20 cellular contexts compared by ENCODE assay signal in genomic region chr15:44565387-44566169, GRCh38. TPM values are rescaled to one million over a fixed set of nuclear protein-coding genes. Genes with fewer than 3 reads are reported as not detected.
DNase-seq lines count a peak whose midpoint lies in the region; ATAC-seq, FAIRE-seq and TF ChIP-seq lines count a peak whose summit lies in the region.
"Had no signal": no experiment of that assay in that cellular context is flagged by ENCODE, and none has a peak within 500 bp of the region (broad histone marks: within the 10 kb centered on the region; RNA-seq: fewer than 3 reads in every experiment).

No MANE protein-coding gene starts in this region.

- H3K27ac ChIP-seq in GM12878 (ENCODE audit: control insufficient read depth, insufficient read depth) = no peak overlapping the region
- H3K27ac ChIP-seq in HepG2 (ENCODE audit: extremely low read length, insufficient read depth, low read length) = no peak overlapping the region
- no peak overlapping the region for H3K27ac ChIP-seq in testis
- H3K27ac ChIP-seq: BLaER1 treated with 17β-estradiol and CSF1 and Interleukin-3, amounts not matched to agents 10 nM and 100 nM; GM23248 had no signal

- TF ChIP-seq CTCF in NB4 (IDR thresholded peaks at IDR 0.05; ENCODE audit: low read depth, low read length) (no peak), GM12878 (IDR thresholded peaks at IDR 0.05 in 2 of 3, conservative IDR thresholded peaks at IDR 0.05 in 1 of 3; ENCODE audit: control insufficient read depth in 2 of 3, extremely low read depth in 1 of 3, insufficient read depth in 1 of 3, low read depth in 3 of 3, low read length in 3 of 3) (no peak), HepG2 (CRISPR knock-in tag; IDR thresholded peaks at IDR 0.05) (no peak), testis (IDR thresholded peaks at IDR 0.05) (no peak)

- peaks cover 19 to 32% of the 10 kb centered on the region in 2 experiments for H3K36me3 ChIP-seq in GM12878 (ENCODE audit: control insufficient read depth in 2 of 2, insufficient read depth in 2 of 2, low read length in 1 of 2)
- peaks cover 26 to 65% of the 10 kb centered on the region in 2 experiments for H3K36me3 ChIP-seq in HepG2 (replicated peaks in 1 of 2; ENCODE audit: control insufficient read depth in 1 of 2, insufficient read depth in 2 of 2, low read length in 2 of 2)
- no peaks in the 10 kb centered on the region for H3K36me3 ChIP-seq in testis (ENCODE audit: low read depth, missing control alignments)

- in situ Hi-C loops in GM12878 (cut with MboI) = no loop called here
- in situ Hi-C loops in HepG2 (cut with HindIII; ENCODE audit: extremely low pct_ligation_motif_present, low pct_unique_long_range_greater_than_20kb) = no loop called here

- no peak overlapping the region for H3K4me2 ChIP-seq in GM12878 (ENCODE audit: control insufficient read depth, insufficient read depth)
- H3K4me2 ChIP-seq in HepG2 (ENCODE audit: low read depth, low read length) = no peak overlapping the region
- H3K4me2 ChIP-seq: BLaER1 treated with 17β-estradiol and CSF1 and Interleukin-3, amounts not matched to agents 10 nM and 100 nM had no signal

- WGBS in GM12878 (ENCODE audit: insufficient coverage, insufficient replicate concordance, low lambda C conversion rate, missing lambda C conversion rate) = 99% methylated on average over 8 of the region's 8 CpGs
- WGBS in HepG2 (ENCODE audit: low lambda C conversion rate) = 94% methylated on average over 6 of the region's 8 CpGs
- WGBS in testis, 2 donors = 88 to 92% methylated on average over 8 of the region's 8 CpGs

- TF ChIP-seq POLR2A in GM18505 (IDR thresholded peaks at IDR 0.05; ENCODE audit: borderline replicate concordance, extremely low read depth, insufficient read depth, insufficient read length) = peak; percentile 26
- peak; percentile 17 for TF ChIP-seq POLR2A in NB4 (IDR thresholded peaks at IDR 0.05; ENCODE audit: extremely low read depth, insufficient read length)
- 0 out of 2 replicates have a peak, but pooled peaks have one; percentile 58 for TF ChIP-seq POLR2A in GM12878 (IDR thresholded peaks at IDR 0.05; ENCODE audit: low read depth, low read length)
- TF ChIP-seq POLR2A in HepG2 (IDR thresholded peaks at IDR 0.05; ENCODE audit: insufficient read depth in 1 of 2, low read depth in 2 of 2, low read length in 2 of 2) = peak; percentile 30 to 47; a peak in 2 of 4 replicates
- TF ChIP-seq POLR2A in testis (IDR thresholded peaks at IDR 0.05) = no peak

- H3K4me1 ChIP-seq in GM12878 (ENCODE audit: control insufficient read depth, insufficient read depth, low read length) = no peaks in the 10 kb centered on the region
- H3K4me1 ChIP-seq in HepG2 (ENCODE audit: insufficient read depth, low read length) = no peaks in the 10 kb centered on the region
- no peaks in the 10 kb centered on the region for H3K4me1 ChIP-seq in testis
- H3K4me1 ChIP-seq: BLaER1 treated with 17β-estradiol and CSF1 and Interleukin-3, amounts not matched to agents 10 nM and 100 nM had no signal

- H2AFZ ChIP-seq in GM12878 (ENCODE audit: control insufficient read depth, low read depth, low read length) = no peak overlapping the region
- no peak overlapping the region for H2AFZ ChIP-seq in HepG2 (ENCODE audit: low read length)
- H2AFZ ChIP-seq: GM23248 had no signal

- FAIRE-seq in GM12878 (lab: Jason Lieb, UNC) (no peak), HepG2 (lab: Jason Lieb, UNC) (no peak)

- intact Hi-C loops in GM12878 (cut with micrococcal nuclease; ENCODE audit: unreplicated experiment) = no loop called here
- intact Hi-C loops in HepG2 (cut with micrococcal nuclease; ENCODE audit: unreplicated experiment) = no loop called here
- intact Hi-C loops in testis (cut with DNase I; ENCODE audit: low total_unique reads) = no loop called here

- DNase-seq in NB4 (ENCODE audit: low read depth) = no peak
- DNase-seq in GM12878 (ENCODE audit: low read depth, low spot score) = no peak
- no peak for DNase-seq in HepG2 (ENCODE audit: low spot score)
- no peak for DNase-seq in testis
- DNase-seq: CD8-positive, alpha-beta memory T cell; DMS79; GM23248; KG1; MV-4-11; NCI-H1417 treated with DMSO at 0.1 percent for 48 hours; NCI-H1930; NCI-H226; NCI-H524; NCI-H82; Right ventricle myocardium superior; SW 1271 had no signal

- H4K20me1 ChIP-seq in GM12878 (ENCODE audit: control insufficient read depth, insufficient read depth) (no peaks in the 10 kb centered on the region; the same call in 1 of the 2 replicates), HepG2 (ENCODE audit: insufficient read depth, low read length) (no peaks in the 10 kb centered on the region)

- H3K9me3 ChIP-seq in GM12878 (replicated peaks; ENCODE audit: control insufficient read depth, insufficient read depth, low read length) (peaks cover 9% of the 10 kb centered on the region; the same call in 2 of the 3 replicates), HepG2 (ENCODE audit: low read length) (peaks cover 8% of the 10 kb centered on the region), testis (no peaks in the 10 kb centered on the region)

- RAD21 ChIA-PET in GM12878 (lab: Charles Lee; ENCODE audit: unreplicated experiment) = no interaction called here

- SMC1A ChIA-PET in GM12878 (lab: Charles Lee; ENCODE audit: uncharacterized antibody, unreplicated experiment) = no interaction called here

- no peak for TF ChIP-seq EP300 in GM12878 (IDR thresholded peaks at IDR 0.05; ENCODE audit: borderline replicate concordance in 1 of 2, control insufficient read depth in 1 of 2, low read depth in 2 of 2, low read length in 2 of 2)
- TF ChIP-seq EP300 in HepG2 (IDR thresholded peaks at IDR 0.05; ENCODE audit: low read depth in 2 of 2, low read length in 2 of 2) = no peak
- TF ChIP-seq EP300 in HepG2 (CRISPR knock-in tag; IDR thresholded peaks at IDR 0.05; ENCODE audit: borderline replicate concordance) = no peak

- BruUV-seq in GM12878 (replicated peaks; lab: Mats Ljungman, UMichigan) = no TSS peak
- BruUV-seq in HepG2 (replicated peaks; lab: Mats Ljungman, UMichigan) = no TSS peak

- ATAC-seq in GM18505 (IDR thresholded peaks at IDR 0.05; ENCODE audit: unreplicated experiment) (no peak), GM12878 (no peak), HepG2 (peak; percentile 14), GM21367 (IDR thresholded peaks at IDR 0.05; ENCODE audit: unreplicated experiment) (no peak), GM18873 (IDR thresholded peaks at IDR 0.05; ENCODE audit: low FRiP score, unreplicated experiment) (no peak)

- H3K27me3 ChIP-seq in GM12878 (replicated peaks in 1 of 2; ENCODE audit: control insufficient read depth in 2 of 2, insufficient read depth in 2 of 2, low read length in 1 of 2) = no peaks in the 10 kb centered on the region
- no peaks in the 10 kb centered on the region for H3K27me3 ChIP-seq in HepG2 (ENCODE audit: control insufficient read depth in 1 of 2, insufficient read depth in 2 of 2, low read length in 2 of 2)
- no peaks in the 10 kb centered on the region for H3K27me3 ChIP-seq in testis
- H3K27me3 ChIP-seq: BLaER1 treated with 17β-estradiol and CSF1 and Interleukin-3, amounts not matched to agents 10 nM and 100 nM had no signal

- H3K4me3 ChIP-seq in NB4 (ENCODE audit: low read depth, low read length) = no peak overlapping the region
- H3K4me3 ChIP-seq in GM12878 = no peak overlapping the region
- H3K4me3 ChIP-seq in HepG2 (replicated peaks in 1 of 3; ENCODE audit: insufficient read depth in 1 of 3, low read depth in 2 of 3, low read length in 3 of 3) = no peak overlapping the region
- no peak overlapping the region for H3K4me3 ChIP-seq in testis
- H3K4me3 ChIP-seq: BLaER1 treated with 17β-estradiol and CSF1 and Interleukin-3, amounts not matched to agents 10 nM and 100 nM; GM23248 had no signal

- H3K9ac ChIP-seq in GM12878 (ENCODE audit: control insufficient read depth, insufficient read depth, low read length) (no peak overlapping the region), HepG2 (ENCODE audit: insufficient read depth, low read depth, low read length) (no peak overlapping the region)
- H3K9ac ChIP-seq: BLaER1 treated with 17β-estradiol and CSF1 and Interleukin-3, amounts not matched to agents 10 nM and 100 nM; GM23248 had no signal

- no peak for TF ChIP-seq RAD21 in GM12878 (IDR thresholded peaks at IDR 0.05; ENCODE audit: insufficient read depth, low read depth, low read length)
- TF ChIP-seq RAD21 in HepG2 (CRISPR knock-in tag; IDR thresholded peaks at IDR 0.05) = no peak

- H3K79me2 ChIP-seq in GM12878 (ENCODE audit: control insufficient read depth, insufficient read depth, low read length) = no peaks in the 10 kb centered on the region
- H3K79me2 ChIP-seq in HepG2 (ENCODE audit: insufficient read depth, low read length) = no peaks in the 10 kb centered on the region

- POLR2A ChIA-PET in GM12878 (lab: Charles Lee) = interaction anchor here (0.6 kb wide), 1 partner anchor 19 kb away, joined by 10 read pairs; no protein-coding TSS in a partner anchor
- POLR2A ChIA-PET in HepG2 (lab: Yijun Ruan, JAX) = no interaction called here

- CTCF ChIA-PET in GM12878 (lab: Yijun Ruan, JAX) = no interaction called here
- CTCF ChIA-PET in HepG2 (lab: Yijun Ruan, JAX; ENCODE audit: low intra/inter-chr PET ratio, low total read pairs) = no interaction called here

RNA-seq across cellular contexts. Expression of gene EIF3J, which starts 28.6 kb away (rescaled TPM):
- 78.4 and 80.3 TPM in 2 replicates for total RNA-seq in GM12878 (2013; cell fraction: nucleolus; rRNA removed)
- total RNA-seq in GM12878 (2014; rRNA removed) = 45.4 and 47.6 TPM in 2 replicates
- 87.9 and 95.5 TPM in 2 replicates for total RNA-seq in GM12878 (2014; rRNA removed; fragmentation: Illumina TruSeq; extraction: Trizol)
- total RNA-seq in GM12878 (2021) = 96.2 and 101 TPM in 2 replicates
- 25.9 TPM for polyA plus RNA-seq in GM12878 (2011; ENCODE audit: low read depth)
- polyA plus RNA-seq in GM12878 (2011; rRNA removed) = 91.0 and 119 TPM in 2 replicates
- 33.0 and 43.7 TPM in 2 replicates for polyA plus RNA-seq in GM12878 (2011; cell fraction: cytosol; rRNA removed)
- 26.8 and 35.9 TPM in 2 replicates for polyA plus RNA-seq in GM12878 (2011; cell fraction: nucleus; rRNA removed)
- polyA plus RNA-seq in GM12878 (2012) = 48.4 and 60.8 TPM in 2 replicates
- 126 and 162 TPM in 2 replicates for polyA plus RNA-seq in GM12878 (2014; fragmentation: Illumina TruSeq; extraction: Trizol)
- 10 to 100 TPM; 34.7 to 36.3 TPM for polyA plus RNA-seq in GM12878 (2014; fragmentation: Nextera tagmentation; extraction: Ambion mirVana)
- polyA plus RNA-seq in GM12878 (2014; rRNA removed) = 56.2 and 75.7 TPM in 2 replicates
- polyA plus RNA-seq in GM12878 (2016; fragmentation: Nextera tagmentation; extraction: Ambion mirVana) = 10 to 100 TPM; 48.6 to 52.5 TPM
- 62.9 and 70.1 TPM in 2 replicates for polyA minus RNA-seq in GM12878 (2011; rRNA and poly(A)+ RNA removed)
- 17.2 and 17.3 TPM in 2 replicates for polyA minus RNA-seq in GM12878 (2011; cell fraction: cytosol; rRNA and poly(A)+ RNA removed)
- 11.6 and 20.5 TPM in 2 replicates for polyA minus RNA-seq in GM12878 (2011; cell fraction: nucleus; rRNA and poly(A)+ RNA removed)
- total RNA-seq in HepG2 (2016; rRNA removed; fragmentation: Illumina TruSeq; extraction: Trizol) = 69.2 and 105 TPM in 2 replicates
- 16.1 and 18.9 TPM in 2 replicates for total RNA-seq in HepG2 (2016; cell fraction: cytosol; rRNA removed; fragmentation: Illumina TruSeq; extraction: Trizol; ENCODE audit: low read depth)
- 77.9 and 106 TPM in 2 replicates for total RNA-seq in HepG2 (2016; cell fraction: insoluble cytoplasmic fraction; rRNA removed; fragmentation: Illumina TruSeq; extraction: Trizol)
- total RNA-seq in HepG2 (2016; cell fraction: membrane; rRNA removed; fragmentation: Illumina TruSeq; extraction: Trizol) = 41.7 and 51.2 TPM in 2 replicates
- 48.7 and 56.0 TPM in 2 replicates for total RNA-seq in HepG2 (2016; cell fraction: nucleus; rRNA removed; fragmentation: Illumina TruSeq; extraction: Trizol)
- polyA plus RNA-seq in HepG2 (2011; rRNA removed) = 45.2 and 51.7 TPM in 2 replicates
- polyA plus RNA-seq in HepG2 (2011; cell fraction: cytosol; rRNA removed) = 23.3 and 41.0 TPM in 2 replicates
- polyA plus RNA-seq in HepG2 (2011; cell fraction: nucleus; rRNA removed) = 16.0 and 23.8 TPM in 2 replicates
- polyA plus RNA-seq in HepG2 (2012) = 72.7 and 92.6 TPM in 2 replicates
- polyA plus RNA-seq in HepG2 (2016; cell fraction: cytosol; fragmentation: Illumina TruSeq; extraction: Trizol; ENCODE audit: low read depth) = 19.2 and 23.1 TPM in 2 replicates
- polyA plus RNA-seq in HepG2 (2016; cell fraction: insoluble cytoplasmic fraction; fragmentation: Illumina TruSeq; extraction: Trizol; ENCODE audit: low read depth) = 189 and 199 TPM in 2 replicates
- 38.7 and 43.5 TPM in 2 replicates for polyA plus RNA-seq in HepG2 (2016; cell fraction: membrane; fragmentation: Illumina TruSeq; extraction: Trizol; ENCODE audit: low read depth)
- polyA plus RNA-seq in HepG2 (2016; cell fraction: nucleus; fragmentation: Illumina TruSeq; extraction: Trizol; ENCODE audit: insufficient read depth, low read depth) = 92.1 and 94.0 TPM in 2 replicates
- 39.8 and 76.3 TPM in 2 replicates for polyA minus RNA-seq in HepG2 (2011; rRNA and poly(A)+ RNA removed; ENCODE audit: low replicate concordance)
- 33.9 and 34.6 TPM in 2 replicates for polyA minus RNA-seq in HepG2 (2011; cell fraction: cytosol; rRNA and poly(A)+ RNA removed)
- polyA minus RNA-seq in HepG2 (2011; cell fraction: nucleus; rRNA and poly(A)+ RNA removed) = 44.8 and 55.7 TPM in 2 replicates
- total RNA-seq in testis = 10 to 100 TPM; 60.3 to 65.6 TPM
- 33.4 TPM for polyA plus RNA-seq in testis (ENCODE audit: insufficient read depth, low read depth, low replicate concordance)
